Comparison of ENCODE assay signal across 8 cellular contexts in genomic region chr13:48731957-48732569, GRCh38.
A peak's percentile ranks its signal among the peaks of the same experiment; 100 is the strongest.
DNase-seq lines count a peak whose midpoint lies in the region; ATAC-seq, FAIRE-seq and TF ChIP-seq lines count a peak whose summit lies in the region.

No MANE protein-coding gene starts in this region.

- no peak for TF ChIP-seq POLR2A in GM12891 (IDR thresholded peaks at IDR 0.05; ENCODE audit: low read depth, low read length)

- H3K4me3 Mint-ChIP-seq in WTC11 = 0 out of 2 replicates have a peak overlapping the region, but pooled peaks have one; percentile 1
- peak overlapping the region; percentile 52 for H3K4me3 Mint-ChIP-seq in central memory CD8-positive, alpha-beta T cell

- peaks cover 29% of the 10 kb centered on the region for H3K4me1 Mint-ChIP-seq in WTC11
- H3K4me1 Mint-ChIP-seq in central memory CD8-positive, alpha-beta T cell = no peaks in the 10 kb centered on the region

- no peaks in the 10 kb centered on the region for H3K9me3 ChIP-seq in mesenchymal stem cell (ENCODE audit: control insufficient read depth, low read length)

- H4K91ac ChIP-seq in mesenchymal stem cell (ENCODE audit: low read length) = no peak overlapping the region

- H3K4me3 ChIP-seq in mesenchymal stem cell (ENCODE audit: insufficient read depth in 1 of 2, low read depth in 1 of 2, low read length in 2 of 2) = peak overlapping the region in 1 of 2 experiments; percentile 55

- H3K23ac ChIP-seq in mesenchymal stem cell (ENCODE audit: low read length in 2 of 2) = no peak overlapping the region

- no peak overlapping the region for H2BK15ac ChIP-seq in mesenchymal stem cell (ENCODE audit: low read depth, poor library complexity, severe bottlenecking)

- peak; percentile 90 for TF ChIP-seq CTCF in WTC11 (IDR thresholded peaks at IDR 0.05)

- no peak overlapping the region for H2AK5ac ChIP-seq in mesenchymal stem cell (ENCODE audit: low read length, severe bottlenecking)

- H3K79me1 ChIP-seq in mesenchymal stem cell (replicated peaks; ENCODE audit: low read length, poor library complexity, severe bottlenecking) = no peaks in the 10 kb centered on the region

- no peaks in the 10 kb centered on the region for H3K36me3 ChIP-seq in mesenchymal stem cell (ENCODE audit: control insufficient read depth in 1 of 2, insufficient read depth in 2 of 2, low read depth in 1 of 2, low read length in 2 of 2)

- no peak overlapping the region for H2BK5ac ChIP-seq in mesenchymal stem cell (ENCODE audit: low read depth, low read length, poor library complexity, severe bottlenecking)

- peaks cover 15% of the 10 kb centered on the region for H3K27me3 Mint-ChIP-seq in WTC11 (ENCODE audit: low read depth)
- H3K27me3 Mint-ChIP-seq in central memory CD8-positive, alpha-beta T cell = no peaks in the 10 kb centered on the region

- peak overlapping the region; percentile 16 for H3K9ac ChIP-seq in mesenchymal stem cell (ENCODE audit: low read length)

- no peaks in the 10 kb centered on the region for H3K36me3 Mint-ChIP-seq in WTC11
- peaks cover 3% of the 10 kb centered on the region for H3K36me3 Mint-ChIP-seq in central memory CD8-positive, alpha-beta T cell (ENCODE audit: insufficient read depth)

- no peak overlapping the region for H3K27ac Mint-ChIP-seq in WTC11
- H3K27ac Mint-ChIP-seq in central memory CD8-positive, alpha-beta T cell (ENCODE audit: low read depth) = peak overlapping the region; percentile 56

- H3K9me3 Mint-ChIP-seq in WTC11 = peaks cover 7% of the 10 kb centered on the region
- H3K9me3 Mint-ChIP-seq in central memory CD8-positive, alpha-beta T cell = no peaks in the 10 kb centered on the region

- no peak overlapping the region for H3K18ac ChIP-seq in mesenchymal stem cell (ENCODE audit: low read depth in 1 of 2, low read length in 2 of 2)

- H3K4me2 ChIP-seq in mesenchymal stem cell (ENCODE audit: low read length, poor library complexity, severe bottlenecking) = no peak overlapping the region

- peaks cover 0 to 71% of the 10 kb centered on the region in 2 experiments for H3K27me3 ChIP-seq in mesenchymal stem cell (ENCODE audit: control insufficient read depth in 1 of 2, insufficient read depth in 1 of 2, low read length in 2 of 2)

- H3K14ac ChIP-seq in mesenchymal stem cell (ENCODE audit: low read length in 2 of 2) = no peak overlapping the region

- POLR2A ChIA-PET in WTC11 (lab: Charles Lee) = no interaction called here

- ATAC-seq in HG03139 (IDR thresholded peaks at IDR 0.05; ENCODE audit: unreplicated experiment) (peak; percentile 87), WTC11 (peak; percentile 94), HG03378 (IDR thresholded peaks at IDR 0.05; ENCODE audit: unreplicated experiment) (no peak)
- peak; percentile 85 for ATAC-seq in central memory CD8-positive, alpha-beta T cell (replicated peaks; ENCODE audit: extremely low read depth, poor library complexity, severe bottlenecking)

- 49% methylated on average over 16 of the region's 16 CpGs for WGBS in mesenchymal stem cell

- no peak overlapping the region for H2AFZ ChIP-seq in mesenchymal stem cell (ENCODE audit: low read depth, low read length)

- no peak overlapping the region for H3K4ac ChIP-seq in mesenchymal stem cell (ENCODE audit: low read depth in 1 of 2, low read length in 2 of 2)

- H2BK12ac ChIP-seq in mesenchymal stem cell (ENCODE audit: low read length in 2 of 2) = no peak overlapping the region

- no peaks in the 10 kb centered on the region for H3K4me1 ChIP-seq in mesenchymal stem cell (ENCODE audit: control insufficient read depth, insufficient read depth, low read depth, low read length)

- H4K8ac ChIP-seq in mesenchymal stem cell (ENCODE audit: low read length) = no peak overlapping the region

- DNase-seq in GM12891 (ENCODE audit: insufficient read length, low spot score) = peak; percentile 35
- DNase-seq in WTC11 (ENCODE audit: low spot score) = peak; percentile 73
- peak; percentile 41 to 42 for DNase-seq in central memory CD8-positive, alpha-beta T cell (ENCODE audit: low spot score in 2 of 2)
- no peak for DNase-seq in mesenchymal stem cell
- peak; percentile 4 to 47 (median 30) for DNase-seq in stimulated activated naive CD4-positive, alpha-beta T cell (lab: John Stamatoyannopoulos, UW)
- DNase-seq in HTR-8/SVneo (ENCODE audit: insufficient read length, low spot score) = no peak

- no peak overlapping the region for H2BK120ac ChIP-seq in mesenchymal stem cell (ENCODE audit: low read depth, low read length)

- FAIRE-seq in GM12891 (lab: Jason Lieb, UNC) = peak; percentile 81
- no peak for FAIRE-seq in HTR-8/SVneo (lab: Jason Lieb, UNC)

- CTCF ChIA-PET in WTC11 (lab: Charles Lee) = interaction anchor here (0.9 to 2.0 kb wide), 5 partner anchors 17 to 200 kb away, joined by 3 to 10 read pairs (median 3); no protein-coding TSS in a partner anchor

- no peak overlapping the region for H3K27ac ChIP-seq in mesenchymal stem cell (ENCODE audit: low read length, poor library complexity, severe bottlenecking)

TF ChIP-seq in GM12891, 5 proteins besides CTCF, POLR2A, EP300 and RAD21:
- TF ChIP-seq PAX5 (IDR thresholded peaks at IDR 0.05; ENCODE audit: insufficient read depth, low read length, severe bottlenecking) (no peak), SPI1 (IDR thresholded peaks at IDR 0.05; ENCODE audit: low read depth, low read length) (no peak), POLR2AphosphoS5 (IDR thresholded peaks at IDR 0.05; ENCODE audit: low read depth, low read length) (no peak), TAF1 (IDR thresholded peaks at IDR 0.05; ENCODE audit: low read depth, low read length) (no peak), POU2F2 (IDR thresholded peaks at IDR 0.05; ENCODE audit: low read depth, low read length) (no peak)
TF ChIP-seq in GM12891: peak in this region for 0.

TF ChIP-seq in WTC11, 78 proteins besides CTCF, POLR2A, EP300 and RAD21 (continues in another document):
- no peak for TF ChIP-seq FOXK1 (CRISPR knock-in tag; IDR thresholded peaks at IDR 0.05)
- no peak for TF ChIP-seq ZNF671 (CRISPR knock-in tag; IDR thresholded peaks at IDR 0.05)
- no peak for TF ChIP-seq FOXP1 (CRISPR knock-in tag; IDR thresholded peaks at IDR 0.05; ENCODE audit: borderline replicate concordance)
- TF ChIP-seq ZNF512 (CRISPR knock-in tag; IDR thresholded peaks at IDR 0.05; ENCODE audit: borderline replicate concordance) = no peak
- no peak for TF ChIP-seq CREB1 (CRISPR knock-in tag; IDR thresholded peaks at IDR 0.05)
- no peak for TF ChIP-seq SOX15 (CRISPR knock-in tag; IDR thresholded peaks at IDR 0.05)
- TF ChIP-seq NR3C1 (CRISPR knock-in tag; conservative IDR thresholded peaks at IDR 0.05; ENCODE audit: low read depth) = no peak
- TF ChIP-seq MAX (CRISPR knock-in tag; IDR thresholded peaks at IDR 0.05) = no peak
- TF ChIP-seq, protein P1, sequence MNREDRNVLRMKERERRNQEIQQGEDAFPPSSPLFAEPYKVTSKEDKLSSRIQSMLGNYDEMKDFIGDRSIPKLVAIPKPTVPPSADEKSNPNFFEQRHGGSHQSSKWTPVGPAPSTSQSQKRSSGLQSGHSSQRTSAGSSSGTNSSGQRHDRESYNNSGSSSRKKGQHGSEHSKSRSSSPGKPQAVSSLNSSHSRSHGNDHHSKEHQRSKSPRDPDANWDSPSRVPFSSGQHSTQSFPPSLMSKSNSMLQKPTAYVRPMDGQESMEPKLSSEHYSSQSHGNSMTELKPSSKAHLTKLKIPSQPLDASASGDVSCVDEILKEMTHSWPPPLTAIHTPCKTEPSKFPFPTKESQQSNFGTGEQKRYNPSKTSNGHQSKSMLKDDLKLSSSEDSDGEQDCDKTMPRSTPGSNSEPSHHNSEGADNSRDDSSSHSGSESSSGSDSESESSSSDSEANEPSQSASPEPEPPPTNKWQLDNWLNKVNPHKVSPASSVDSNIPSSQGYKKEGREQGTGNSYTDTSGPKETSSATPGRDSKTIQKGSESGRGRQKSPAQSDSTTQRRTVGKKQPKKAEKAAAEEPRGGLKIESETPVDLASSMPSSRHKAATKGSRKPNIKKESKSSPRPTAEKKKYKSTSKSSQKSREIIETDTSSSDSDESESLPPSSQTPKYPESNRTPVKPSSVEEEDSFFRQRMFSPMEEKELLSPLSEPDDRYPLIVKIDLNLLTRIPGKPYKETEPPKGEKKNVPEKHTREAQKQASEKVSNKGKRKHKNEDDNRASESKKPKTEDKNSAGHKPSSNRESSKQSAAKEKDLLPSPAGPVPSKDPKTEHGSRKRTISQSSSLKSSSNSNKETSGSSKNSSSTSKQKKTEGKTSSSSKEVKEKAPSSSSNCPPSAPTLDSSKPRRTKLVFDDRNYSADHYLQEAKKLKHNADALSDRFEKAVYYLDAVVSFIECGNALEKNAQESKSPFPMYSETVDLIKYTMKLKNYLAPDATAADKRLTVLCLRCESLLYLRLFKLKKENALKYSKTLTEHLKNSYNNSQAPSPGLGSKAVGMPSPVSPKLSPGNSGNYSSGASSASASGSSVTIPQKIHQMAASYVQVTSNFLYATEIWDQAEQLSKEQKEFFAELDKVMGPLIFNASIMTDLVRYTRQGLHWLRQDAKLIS (CRISPR knock-in tag; IDR thresholded peaks at IDR 0.05; ENCODE audit: borderline replicate concordance) = no peak
- TF ChIP-seq TEAD1 (CRISPR knock-in tag; IDR thresholded peaks at IDR 0.05) = no peak
- TF ChIP-seq PRRX2 (CRISPR knock-in tag; IDR thresholded peaks at IDR 0.05) = no peak
- no peak for TF ChIP-seq ZNF232 (CRISPR knock-in tag; IDR thresholded peaks at IDR 0.05)

Comparison
In these comparisons a context has a peak if more than half of its experiments do, and no peak if none do; other contexts are left out.
1. DNase-seq: peak in GM12891 (single experiment), WTC11 (single experiment), central memory CD8-positive, alpha-beta T cell (2 of 2) and stimulated activated naive CD4-positive, alpha-beta T cell (6 of 6); none in mesenchymal stem cell (single experiment) and HTR-8/SVneo (single experiment).